In genomic region chr9:113589407-113589806, GRCh38 we compare ENCODE assay signal across 16 cellular contexts.
DNase-seq lines count a peak whose midpoint lies in the region; ATAC-seq, FAIRE-seq and TF ChIP-seq lines count a peak whose summit lies in the region.
"Had no signal": no experiment of that assay in that cellular context is flagged by ENCODE, and none has a peak within 500 bp of the region (broad histone marks: within the 10 kb centered on the region; RNA-seq: fewer than 3 reads in every experiment).

No MANE protein-coding gene starts in this region.

- peak overlapping the region; percentile 71 for H3K4me3 Mint-ChIP-seq in natural killer cell
- H3K4me3 Mint-ChIP-seq: stimulated activated naive CD8-positive, alpha-beta T cell treated with anti-CD3 and anti-CD28 coated beads, Interleukin-15, Interleukin-2, amounts not matched to agents 100 ng/mL and 50 ng/mL, for 24 hours had no signal

- no peak for TF ChIP-seq POLR2A in breast epithelium (IDR thresholded peaks at IDR 0.05)
- no peak for TF ChIP-seq POLR2A in endothelial cell of umbilical vein (IDR thresholded peaks at IDR 0.05; ENCODE audit: low read depth, low read length)
- TF ChIP-seq POLR2A in uterus (IDR thresholded peaks at IDR 0.05) = no peak

- H3K4me1 ChIP-seq in breast epithelium (peaks cover 9 to 10% of the 10 kb centered on the region in 2 donors), mammary epithelial cell (ENCODE audit: insufficient read depth, low read length) (peaks cover 26% of the 10 kb centered on the region), endothelial cell of umbilical vein (ENCODE audit: control insufficient read depth, extremely low read depth, insufficient read depth, low read length) (peaks cover 59% of the 10 kb centered on the region), uterus (peaks cover 0 to 9% of the 10 kb centered on the region in 2 donors)

- DNase-seq in breast epithelium (ENCODE audit: low spot score in 2 of 2) (no peak), mammary epithelial cell (no peak), endothelial cell of umbilical vein (ENCODE audit: low read depth, low spot score) (peak; percentile 94), natural killer cell (no peak), uterus (peak in 1 of 2 donors; percentile 39), DMS53 treated with DMSO at 0.1 percent for 48 hours (lab: John Stamatoyannopoulos, UW; ENCODE audit: unreplicated experiment) (no peak)
- DNase-seq in activated CD4-positive, CD25-positive, alpha-beta regulatory T cell treated with anti-CD3 and anti-CD28 coated beads, Interleukin-2, amount 50 U/mL, for 72 hours = no peak
- DNase-seq: caudate nucleus; DND-41; kidney glomerular epithelial cell; NCI-H226; occipital lobe; stimulated activated CD4-positive, alpha-beta T cell treated with anti-CD3 and anti-CD28 coated beads, Interleukin-2, amount 100 ng/mL, for 24 hours had no signal

- H2AFZ ChIP-seq in mammary epithelial cell (ENCODE audit: low read depth, low read length) (no peak overlapping the region), endothelial cell of umbilical vein (ENCODE audit: low read depth, low read length) (no peak overlapping the region)

- BruUV-seq in mammary epithelial cell (replicated peaks; lab: Mats Ljungman, UMichigan) (no TSS peak), endothelial cell of umbilical vein (replicated peaks; lab: Mats Ljungman, UMichigan) (no TSS peak)

- CTCF ChIA-PET in mammary epithelial cell (lab: Charles Lee; ENCODE audit: low non-redundant PET) = interaction anchor here (0.6 to 0.7 kb wide), 3 partner anchors 17 to 143 kb away, joined by 3 to 8 read pairs (median 6); no protein-coding TSS in a partner anchor
- CTCF ChIA-PET in endothelial cell of umbilical vein (lab: Charles Lee) = interaction anchor here (0.7 to 18.1 kb wide), 26 partner anchors 10 to 317 kb away, joined by 3 to 1173 read pairs (median 6); partner anchors contain the start of genes ALAD, C9orf43, CDC26 and POLE3

- in situ Hi-C loops in mammary epithelial cell (cut with MboI; ENCODE audit: low sequenced_read_pairs in 2 of 2) = no loop called here

- intact Hi-C loops in breast epithelium (cut with DNase I; ENCODE audit: low total_unique reads) (no loop called here), mammary epithelial cell (cut with micrococcal nuclease) (loop anchor here (10.0 kb wide), 1 partner anchor 1205 kb away; no protein-coding TSS in a partner anchor), endothelial cell of umbilical vein (cut with micrococcal nuclease) (loop anchor here (1.0 to 2.0 kb wide), 6 partner anchors 41 to 281 kb away; partner anchors contain the start of gene ALAD), natural killer cell (cut with micrococcal nuclease) (no loop called here), uterus (cut with DNase I; ENCODE audit: low total_unique reads) (loop anchor here (5.0 kb wide), 1 partner anchor 142 kb away; no protein-coding TSS in a partner anchor)

- peak; percentile 96 for FAIRE-seq in endothelial cell of umbilical vein (lab: Jason Lieb, UNC)

- H3K36me3 Mint-ChIP-seq in natural killer cell = no peaks in the 10 kb centered on the region

- no peaks in the 10 kb centered on the region for H3K9me3 Mint-ChIP-seq in natural killer cell
- H3K9me3 Mint-ChIP-seq: stimulated activated naive CD8-positive, alpha-beta T cell treated with anti-CD3 and anti-CD28 coated beads, Interleukin-15, Interleukin-2, amounts not matched to agents 100 ng/mL and 50 ng/mL, for 24 hours had no signal

- H3K9ac ChIP-seq in mammary epithelial cell (ENCODE audit: insufficient read depth, low read length) (no peak overlapping the region), endothelial cell of umbilical vein (replicated peaks; ENCODE audit: extremely low read depth, insufficient read depth, low read length) (peak overlapping the region; percentile 27)

- H3K4me2 ChIP-seq in mammary epithelial cell (ENCODE audit: insufficient read depth, low read depth, low read length) (no peak overlapping the region), endothelial cell of umbilical vein (ENCODE audit: insufficient read depth, low read length) (peak overlapping the region; percentile 5)

- 91% methylated on average over 7 of the region's 7 CpGs for WGBS in mammary epithelial cell (ENCODE audit: low coverage, missing lambda C conversion rate)

- H3K4me1 Mint-ChIP-seq in natural killer cell = peaks cover 70 to 85% of the 10 kb centered on the region in 2 donors

- POLR2A ChIA-PET in endothelial cell of umbilical vein (lab: Charles Lee) = interaction anchor here (1.5 kb wide), 1 partner anchor 66 kb away, joined by 5 read pairs; no protein-coding TSS in a partner anchor

- H4K20me1 ChIP-seq in mammary epithelial cell (ENCODE audit: insufficient read depth, low read length) (no peaks in the 10 kb centered on the region), endothelial cell of umbilical vein (replicated peaks; ENCODE audit: control insufficient read depth, extremely low read depth, insufficient read depth, low read length) (no peaks in the 10 kb centered on the region)

- no peaks in the 10 kb centered on the region for H3K9me1 ChIP-seq in endothelial cell of umbilical vein (replicated peaks; ENCODE audit: control insufficient read depth, extremely low read depth, insufficient read depth, low read length)

- H3K27ac Mint-ChIP-seq in natural killer cell = peak overlapping the region; percentile 89 to 93
- H3K27ac Mint-ChIP-seq: stimulated activated naive CD8-positive, alpha-beta T cell treated with anti-CD3 and anti-CD28 coated beads, Interleukin-15, Interleukin-2, amounts not matched to agents 100 ng/mL and 50 ng/mL, for 24 hours had no signal

- H3K79me2 ChIP-seq in mammary epithelial cell (ENCODE audit: insufficient read depth, low read length) (peaks cover 26% of the 10 kb centered on the region), endothelial cell of umbilical vein (ENCODE audit: control insufficient read depth, insufficient read depth, low read length) (peaks cover 12% of the 10 kb centered on the region)

- H3K27me3 Mint-ChIP-seq in natural killer cell (ENCODE audit: low read depth in 2 of 2) = no peaks in the 10 kb centered on the region
- H3K27me3 Mint-ChIP-seq: stimulated activated naive CD8-positive, alpha-beta T cell treated with anti-CD3 and anti-CD28 coated beads, Interleukin-15, Interleukin-2, amounts not matched to agents 100 ng/mL and 50 ng/mL, for 24 hours had no signal

- dilution Hi-C loops in mammary epithelial cell (cut with HindIII; ENCODE audit: low sequenced_read_pairs) = loop anchor here (5.0 kb wide), 1 partner anchor 58 kb away; no protein-coding TSS in a partner anchor
- dilution Hi-C loops in endothelial cell of umbilical vein (cut with MboI; ENCODE audit: extremely low pct_ligation_motif_present, low sequenced_read_pairs) = no loop called here

- ATAC-seq in natural killer cell (peak; percentile 41 to 54 (median 53)), GM19328 (IDR thresholded peaks at IDR 0.05; ENCODE audit: unreplicated experiment) (no peak)

- no peaks in the 10 kb centered on the region for H3K9me3 ChIP-seq in breast epithelium
- no peaks in the 10 kb centered on the region for H3K9me3 ChIP-seq in mammary epithelial cell (replicated peaks; ENCODE audit: insufficient read depth, low read length)
- H3K9me3 ChIP-seq in endothelial cell of umbilical vein (replicated peaks; ENCODE audit: control insufficient read depth, insufficient read depth, low read length) = no peaks in the 10 kb centered on the region
- H3K9me3 ChIP-seq in uterus = no peaks in the 10 kb centered on the region
- H3K9me3 ChIP-seq: Peyer's patch had no signal

- H3K27me3 ChIP-seq in breast epithelium (no peaks in the 10 kb centered on the region), mammary epithelial cell (ENCODE audit: insufficient read depth, low read length) (no peaks in the 10 kb centered on the region), endothelial cell of umbilical vein (ENCODE audit: control insufficient read depth in 2 of 2, insufficient read depth in 2 of 2, low read length in 2 of 2) (no peaks in the 10 kb centered on the region), uterus (no peaks in the 10 kb centered on the region)
- H3K27me3 ChIP-seq: Peyer's patch had no signal

- TF ChIP-seq CTCF in breast epithelium (IDR thresholded peaks at IDR 0.05) (no peak), mammary epithelial cell (conservative IDR thresholded peaks at IDR 0.05 in 1 of 2, IDR thresholded peaks at IDR 0.05 in 1 of 2; ENCODE audit: extremely low read depth in 1 of 2, insufficient read depth in 1 of 2, low read depth in 1 of 2, low read length in 2 of 2) (no peak), endothelial cell of umbilical vein (IDR thresholded peaks at IDR 0.05; ENCODE audit: extremely low read depth in 1 of 2, insufficient read depth in 1 of 2, low read depth in 1 of 2, low read length in 2 of 2) (no peak), natural killer cell (IDR thresholded peaks at IDR 0.05) (no peak), uterus (IDR thresholded peaks at IDR 0.05) (no peak)

- H3K36me3 ChIP-seq in breast epithelium (no peaks in the 10 kb centered on the region), mammary epithelial cell (ENCODE audit: insufficient read depth, low read length) (peaks cover 8% of the 10 kb centered on the region), endothelial cell of umbilical vein (ENCODE audit: control insufficient read depth in 2 of 2, extremely low read depth in 1 of 2, insufficient read depth in 2 of 2, low read length in 2 of 2) (peaks cover 3 to 23% of the 10 kb centered on the region in 2 experiments), uterus (no peaks in the 10 kb centered on the region)

- H3K4me3 ChIP-seq in breast epithelium = no peak overlapping the region
- no peak overlapping the region for H3K4me3 ChIP-seq in mammary epithelial cell (replicated peaks in 1 of 3; ENCODE audit: insufficient read depth in 1 of 3, low read depth in 2 of 3, low read length in 3 of 3)
- H3K4me3 ChIP-seq in endothelial cell of umbilical vein (replicated peaks in 1 of 3; ENCODE audit: insufficient read depth in 1 of 3, low read depth in 1 of 3, low read length in 3 of 3) = no peak overlapping the region
- no peak overlapping the region for H3K4me3 ChIP-seq in uterus
- H3K4me3 ChIP-seq: Peyer's patch had no signal

- H3K27ac ChIP-seq in breast epithelium = peak overlapping the region; percentile 54 to 92
- no peak overlapping the region for H3K27ac ChIP-seq in mammary epithelial cell (ENCODE audit: insufficient read depth, low read depth, low read length)
- peak overlapping the region; percentile 79 for H3K27ac ChIP-seq in endothelial cell of umbilical vein (ENCODE audit: insufficient read depth, low read depth, low read length)
- peak overlapping the region; percentile 5 to 58 for H3K27ac ChIP-seq in uterus

TF ChIP-seq in endothelial cell of umbilical vein, 7 proteins besides CTCF, POLR2A, EP300 and RAD21:
- TF ChIP-seq MYC (IDR thresholded peaks at IDR 0.05; ENCODE audit: low read depth, low read length) (no peak), POLR2AphosphoS5 (IDR thresholded peaks at IDR 0.05; ENCODE audit: insufficient read depth, low read depth, low read length) (peak; percentile 15), GATA2 (IDR thresholded peaks at IDR 0.05; ENCODE audit: insufficient read depth, insufficient read length, low read depth, low read length) (peak; percentile 20)

Comparison
In these comparisons a context has a peak if more than half of its experiments do, and no peak if none do; other contexts are left out.
1. intact Hi-C loops: an anchor here in mammary epithelial cell (10.0 kb wide), endothelial cell of umbilical vein (1.0 to 2.0 kb wide) and uterus (5.0 kb wide); none called in breast epithelium and natural killer cell.